In genomic region chr11:76426660-76427059, GRCh38 we compare ENCODE assay signal across 33 cellular contexts. TPM values are rescaled to one million over a fixed set of nuclear protein-coding genes. Genes with fewer than 3 reads are reported as not detected.
"Had no signal": no experiment of that assay in that cellular context is flagged by ENCODE, and none has a peak within 500 bp of the region (broad histone marks: within the 10 kb centered on the region; RNA-seq: fewer than 3 reads in every experiment).

No MANE protein-coding gene starts in this region.

- H3K27me3 ChIP-seq: adrenal gland, ascending aorta, body of pancreas, brain microvascular endothelial cell, breast epithelium, cardiac muscle cell had no signal

- FAIRE-seq: astrocyte, bronchial epithelial cell had no signal

- H3K4me3 ChIP-seq: adrenal gland, ascending aorta, body of pancreas, breast epithelium, cardiac muscle cell had no signal

- DNase-seq: activated effector memory CD4-positive, alpha-beta T cell treated with anti-CD3 and anti-CD28 coated beads, Interleukin-2, amount 50 U/mL, for 16 hours; activated effector memory CD4-positive, alpha-beta T cell treated with Interleukin-2 at 50 U/mL for 16 hours; activated gamma-delta T cell; activated gamma-delta T cell treated with Interleukin-2 at 50 U/mL for 16 hours; activated naive CD4-positive, alpha-beta T cell; activated naive CD4-positive, alpha-beta T cell treated with anti-CD3 and anti-CD28 coated beads for 36 hours; activated naive CD4-positive, alpha-beta T cell treated with anti-CD3 and anti-CD28 coated beads, Interleukin-2, amount 10 ng/mL, durations not matched to agents 7 days and 5 days; activated naive CD4-positive, alpha-beta T cell treated with anti-CD3 and anti-CD28 coated beads, Interleukin-2, amount 50 U/mL, for 16 hours; activated naive CD4-positive, alpha-beta T cell treated with Interleukin-2 at 50 U/mL for 16 hours; activated naive CD8-positive, alpha-beta T cell treated with anti-CD3 and anti-CD28 coated beads for 36 hours; activated naive CD8-positive, alpha-beta T cell treated with anti-CD3 and anti-CD28 coated beads, Interleukin-2, amount 10 ng/mL, durations not matched to agents 7 days and 5 days; activated naive CD8-positive, alpha-beta T cell treated with anti-CD3 and anti-CD28 coated beads, Interleukin-2, amount 50 U/mL, for 24 hours; activated T-cell treated with anti-CD3 and anti-CD28 coated beads, Interleukin-2, amount 50 U/mL, for 24 hours; activated T-cell treated with anti-CD3 and anti-CD28 coated beads, Interleukin-2, amount 50 U/mL, for 4 hours; activated T-cell treated with anti-CD3 and anti-CD28 coated beads, Interleukin-2, amount 50 U/mL, for 48 hours; activated T-cell treated with anti-CD3 and anti-CD28 coated beads, Interleukin-2, amount 50 U/mL, for 72 hours; adrenal gland; amniotic stem cell; amygdala; anterior cingulate cortex; aorta; body of pancreas; brain microvascular endothelial cell; caudate nucleus; central memory CD4-positive, alpha-beta T cell; cerebellar nuclear complex had no signal

- H3K4me1 ChIP-seq: adrenal gland, ascending aorta, body of pancreas, breast epithelium had no signal

- H3K36me3 ChIP-seq: adrenal gland, ascending aorta, brain microvascular endothelial cell, breast epithelium, cardiac muscle cell had no signal

- H3K9me3 ChIP-seq: adrenal gland, ascending aorta, body of pancreas, breast epithelium had no signal

- ATAC-seq: activated naive CD4-positive, alpha-beta T cell treated with anti-CD3 and anti-CD28 coated beads, Interleukin-2, amount 50 U/mL, for 72 hours; activated naive CD8-positive, alpha-beta T cell treated with anti-CD3 and anti-CD28 coated beads, Interleukin-2, amount 50 U/mL, for 24 hours; activated T-cell treated with anti-CD3 and anti-CD28 coated beads, Interleukin-2, amount 50 U/mL, for 4 hours; activated T-cell treated with anti-CD3 and anti-CD28 coated beads, Interleukin-2, amount 50 U/mL, for 72 hours; activated T-helper 17 cell treated with anti-CD3 and anti-CD28 coated beads, Interleukin-2, amount 50 U/mL, for 72 hours; body of pancreas had no signal

- H3K27ac ChIP-seq: adrenal gland, ascending aorta, body of pancreas, brain microvascular endothelial cell, breast epithelium, cardiac muscle cell had no signal

RNA-seq across cellular contexts. Expression of gene GVQW3, which starts 45.5 kb away (rescaled TPM):
- total RNA-seq: ascending aorta had no signal
